Comparison of ENCODE assay signal across 1 cellular context in genomic region chr9:132744881-132745761, GRCh38.
A peak's percentile ranks its signal among the peaks of the same experiment; 100 is the strongest.
TF ChIP-seq lines count a peak whose summit lies in the region.

No MANE protein-coding gene starts in this region.

TF ChIP-seq in HEK293, 187 proteins besides CTCF, POLR2A, EP300 and RAD21 (continued from another document and continues in another):
- TF ChIP-seq, protein P1, sequence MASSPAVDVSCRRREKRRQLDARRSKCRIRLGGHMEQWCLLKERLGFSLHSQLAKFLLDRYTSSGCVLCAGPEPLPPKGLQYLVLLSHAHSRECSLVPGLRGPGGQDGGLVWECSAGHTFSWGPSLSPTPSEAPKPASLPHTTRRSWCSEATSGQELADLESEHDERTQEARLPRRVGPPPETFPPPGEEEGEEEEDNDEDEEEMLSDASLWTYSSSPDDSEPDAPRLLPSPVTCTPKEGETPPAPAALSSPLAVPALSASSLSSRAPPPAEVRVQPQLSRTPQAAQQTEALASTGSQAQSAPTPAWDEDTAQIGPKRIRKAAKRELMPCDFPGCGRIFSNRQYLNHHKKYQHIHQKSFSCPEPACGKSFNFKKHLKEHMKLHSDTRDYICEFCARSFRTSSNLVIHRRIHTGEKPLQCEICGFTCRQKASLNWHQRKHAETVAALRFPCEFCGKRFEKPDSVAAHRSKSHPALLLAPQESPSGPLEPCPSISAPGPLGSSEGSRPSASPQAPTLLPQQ (tag by site-specific recombination; IDR thresholded peaks at IDR 0.05) = peak; percentile 93
- TF ChIP-seq ZNF791 (tag by site-specific recombination; IDR thresholded peaks at IDR 0.05) (no peak), ZBTB17 (tag by site-specific recombination; IDR thresholded peaks at IDR 0.05) (peak; percentile 81), ZNF473 (tag by site-specific recombination; IDR thresholded peaks at IDR 0.05) (no peak), BCL11A (tag by site-specific recombination; IDR thresholded peaks at IDR 0.05; ENCODE audit: low read depth) (peak; percentile 92), ZBTB1 (tag by site-specific recombination; IDR thresholded peaks at IDR 0.05) (0 out of 2 replicates have a peak, but pooled peaks have one; percentile 46), ZSCAN5A (tag by site-specific recombination; IDR thresholded peaks at IDR 0.05) (no peak), ZNF184 (tag by site-specific recombination; IDR thresholded peaks at IDR 0.05) (0 out of 2 replicates have a peak, but pooled peaks have one; percentile 42), ZNF433 (tag by site-specific recombination; IDR thresholded peaks at IDR 0.05; ENCODE audit: low read depth) (no peak), KLF1 (tag by site-specific recombination; IDR thresholded peaks at IDR 0.05) (peak; percentile 97), ZFP37 (tag by site-specific recombination; IDR thresholded peaks at IDR 0.05) (no peak), HOXA7 (CRISPR knock-in tag; IDR thresholded peaks at IDR 0.05; ENCODE audit: borderline replicate concordance) (no peak), PRDM10 (tag by site-specific recombination; IDR thresholded peaks at IDR 0.05) (peak; percentile 60), TCF7L2 (IDR thresholded peaks at IDR 0.05; ENCODE audit: borderline replicate concordance, low read depth, low read length) (peak; percentile 44; the same call in 1 of the 2 replicates), IKZF3 (tag by site-specific recombination; IDR thresholded peaks at IDR 0.05) (peak; percentile 28; the same call in 1 of the 2 replicates), ZNF157 (tag by site-specific recombination; IDR thresholded peaks at IDR 0.05) (no peak), ZNF16 (tag by site-specific recombination; IDR thresholded peaks at IDR 0.05; ENCODE audit: low read depth) (no peak), ZNF529 (tag by site-specific recombination; IDR thresholded peaks at IDR 0.05; ENCODE audit: insufficient replicate concordance) (peak; percentile 68), ZNF600 (tag by site-specific recombination; IDR thresholded peaks at IDR 0.05) (peak; percentile 97), ZNF626 (tag by site-specific recombination; IDR thresholded peaks at IDR 0.05) (no peak), ZNF341 (tag by site-specific recombination; IDR thresholded peaks at IDR 0.05; ENCODE audit: low read depth) (peak; percentile 42; the same call in 1 of the 2 replicates), OSR2 (tag by site-specific recombination; IDR thresholded peaks at IDR 0.05) (peak; percentile 97), ZNF366 (tag by site-specific recombination; conservative IDR thresholded peaks at IDR 0.05) (peak; percentile 93), ZNF239 (tag by site-specific recombination; IDR thresholded peaks at IDR 0.05) (no peak), MYNN (tag by site-specific recombination; IDR thresholded peaks at IDR 0.05; ENCODE audit: borderline replicate concordance) (no peak), WT1 (tag by site-specific recombination; IDR thresholded peaks at IDR 0.05) (peak; percentile 99), TSHZ1 (tag by site-specific recombination; IDR thresholded peaks at IDR 0.05; ENCODE audit: borderline replicate concordance) (peak; percentile 95), REPIN1 (tag by site-specific recombination; IDR thresholded peaks at IDR 0.05; ENCODE audit: low read depth) (no peak), ZNF10 (tag by site-specific recombination; IDR thresholded peaks at IDR 0.05) (peak; percentile 48), ZFHX2 (tag by site-specific recombination; conservative IDR thresholded peaks at IDR 0.05) (no peak), ZNF335 (tag by site-specific recombination; conservative IDR thresholded peaks at IDR 0.05) (peak; percentile 49)
- TF ChIP-seq, protein P2, sequence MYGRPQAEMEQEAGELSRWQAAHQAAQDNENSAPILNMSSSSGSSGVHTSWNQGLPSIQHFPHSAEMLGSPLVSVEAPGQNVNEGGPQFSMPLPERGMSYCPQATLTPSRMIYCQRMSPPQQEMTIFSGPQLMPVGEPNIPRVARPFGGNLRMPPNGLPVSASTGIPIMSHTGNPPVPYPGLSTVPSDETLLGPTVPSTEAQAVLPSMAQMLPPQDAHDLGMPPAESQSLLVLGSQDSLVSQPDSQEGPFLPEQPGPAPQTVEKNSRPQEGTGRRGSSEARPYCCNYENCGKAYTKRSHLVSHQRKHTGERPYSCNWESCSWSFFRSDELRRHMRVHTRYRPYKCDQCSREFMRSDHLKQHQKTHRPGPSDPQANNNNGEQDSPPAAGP (tag by site-specific recombination; IDR thresholded peaks at IDR 0.05) = peak; percentile 96
- TF ChIP-seq, protein P3, sequence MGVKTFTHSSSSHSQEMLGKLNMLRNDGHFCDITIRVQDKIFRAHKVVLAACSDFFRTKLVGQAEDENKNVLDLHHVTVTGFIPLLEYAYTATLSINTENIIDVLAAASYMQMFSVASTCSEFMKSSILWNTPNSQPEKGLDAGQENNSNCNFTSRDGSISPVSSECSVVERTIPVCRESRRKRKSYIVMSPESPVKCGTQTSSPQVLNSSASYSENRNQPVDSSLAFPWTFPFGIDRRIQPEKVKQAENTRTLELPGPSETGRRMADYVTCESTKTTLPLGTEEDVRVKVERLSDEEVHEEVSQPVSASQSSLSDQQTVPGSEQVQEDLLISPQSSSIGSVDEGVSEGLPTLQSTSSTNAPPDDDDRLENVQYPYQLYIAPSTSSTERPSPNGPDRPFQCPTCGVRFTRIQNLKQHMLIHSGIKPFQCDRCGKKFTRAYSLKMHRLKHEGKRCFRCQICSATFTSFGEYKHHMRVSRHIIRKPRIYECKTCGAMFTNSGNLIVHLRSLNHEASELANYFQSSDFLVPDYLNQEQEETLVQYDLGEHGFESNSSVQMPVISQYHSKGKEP (tag by site-specific recombination; IDR thresholded peaks at IDR 0.05) = peak; percentile 96
- TF ChIP-seq, protein P4, sequence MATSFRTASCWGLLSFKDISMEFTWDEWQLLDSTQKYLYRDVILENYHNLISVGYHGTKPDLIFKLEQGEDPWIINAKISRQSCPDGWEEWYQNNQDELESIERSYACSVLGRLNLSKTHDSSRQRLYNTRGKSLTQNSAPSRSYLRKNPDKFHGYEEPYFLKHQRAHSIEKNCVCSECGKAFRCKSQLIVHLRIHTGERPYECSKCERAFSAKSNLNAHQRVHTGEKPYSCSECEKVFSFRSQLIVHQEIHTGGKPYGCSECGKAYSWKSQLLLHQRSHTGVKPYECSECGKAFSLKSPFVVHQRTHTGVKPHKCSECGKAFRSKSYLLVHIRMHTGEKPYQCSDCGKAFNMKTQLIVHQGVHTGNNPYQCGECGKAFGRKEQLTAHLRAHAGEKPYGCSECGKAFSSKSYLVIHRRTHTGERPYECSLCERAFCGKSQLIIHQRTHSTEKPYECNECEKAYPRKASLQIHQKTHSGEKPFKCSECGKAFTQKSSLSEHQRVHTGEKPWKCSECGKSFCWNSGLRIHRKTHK (tag by site-specific recombination; IDR thresholded peaks at IDR 0.05) = no peak
- TF ChIP-seq, protein P5, sequence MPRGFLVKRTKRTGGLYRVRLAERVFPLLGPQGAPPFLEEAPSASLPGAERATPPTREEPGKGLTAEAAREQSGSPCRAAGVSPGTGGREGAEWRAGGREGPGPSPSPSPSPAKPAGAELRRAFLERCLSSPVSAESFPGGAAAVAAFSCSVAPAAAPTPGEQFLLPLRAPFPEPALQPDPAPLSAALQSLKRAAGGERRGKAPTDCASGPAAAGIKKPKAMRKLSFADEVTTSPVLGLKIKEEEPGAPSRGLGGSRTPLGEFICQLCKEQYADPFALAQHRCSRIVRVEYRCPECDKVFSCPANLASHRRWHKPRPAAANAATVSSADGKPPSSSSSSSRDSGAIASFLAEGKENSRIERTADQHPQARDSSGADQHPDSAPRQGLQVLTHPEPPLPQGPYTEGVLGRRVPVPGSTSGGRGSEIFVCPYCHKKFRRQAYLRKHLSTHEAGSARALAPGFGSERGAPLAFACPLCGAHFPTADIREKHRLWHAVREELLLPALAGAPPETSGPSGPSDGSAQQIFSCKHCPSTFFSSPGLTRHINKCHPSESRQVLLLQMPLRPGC (tag by site-specific recombination; IDR thresholded peaks at IDR 0.05) = peak; percentile 93
- TF ChIP-seq, protein P6, sequence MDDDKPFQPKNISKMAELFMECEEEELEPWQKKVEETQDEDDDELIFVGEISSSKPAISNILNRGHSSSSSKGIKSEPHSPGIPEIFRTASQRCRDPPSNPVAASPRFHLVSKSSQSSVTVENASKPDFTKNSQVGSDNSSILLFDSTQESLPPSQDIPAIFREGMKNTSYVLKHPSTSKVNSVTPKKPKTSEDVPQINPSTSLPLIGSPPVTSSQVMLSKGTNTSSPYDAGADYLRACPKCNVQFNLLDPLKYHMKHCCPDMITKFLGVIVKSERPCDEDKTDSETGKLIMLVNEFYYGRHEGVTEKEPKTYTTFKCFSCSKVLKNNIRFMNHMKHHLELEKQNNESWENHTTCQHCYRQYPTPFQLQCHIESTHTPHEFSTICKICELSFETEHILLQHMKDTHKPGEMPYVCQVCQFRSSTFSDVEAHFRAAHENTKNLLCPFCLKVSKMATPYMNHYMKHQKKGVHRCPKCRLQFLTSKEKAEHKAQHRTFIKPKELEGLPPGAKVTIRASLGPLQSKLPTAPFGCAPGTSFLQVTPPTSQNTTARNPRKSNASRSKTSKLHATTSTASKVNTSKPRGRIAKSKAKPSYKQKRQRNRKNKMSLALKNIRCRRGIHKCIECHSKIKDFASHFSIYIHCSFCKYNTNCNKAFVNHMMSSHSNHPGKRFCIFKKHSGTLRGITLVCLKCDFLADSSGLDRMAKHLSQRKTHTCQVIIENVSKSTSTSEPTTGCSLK (tag by site-specific recombination; IDR thresholded peaks at IDR 0.05) = no peak
- TF ChIP-seq, protein P7, sequence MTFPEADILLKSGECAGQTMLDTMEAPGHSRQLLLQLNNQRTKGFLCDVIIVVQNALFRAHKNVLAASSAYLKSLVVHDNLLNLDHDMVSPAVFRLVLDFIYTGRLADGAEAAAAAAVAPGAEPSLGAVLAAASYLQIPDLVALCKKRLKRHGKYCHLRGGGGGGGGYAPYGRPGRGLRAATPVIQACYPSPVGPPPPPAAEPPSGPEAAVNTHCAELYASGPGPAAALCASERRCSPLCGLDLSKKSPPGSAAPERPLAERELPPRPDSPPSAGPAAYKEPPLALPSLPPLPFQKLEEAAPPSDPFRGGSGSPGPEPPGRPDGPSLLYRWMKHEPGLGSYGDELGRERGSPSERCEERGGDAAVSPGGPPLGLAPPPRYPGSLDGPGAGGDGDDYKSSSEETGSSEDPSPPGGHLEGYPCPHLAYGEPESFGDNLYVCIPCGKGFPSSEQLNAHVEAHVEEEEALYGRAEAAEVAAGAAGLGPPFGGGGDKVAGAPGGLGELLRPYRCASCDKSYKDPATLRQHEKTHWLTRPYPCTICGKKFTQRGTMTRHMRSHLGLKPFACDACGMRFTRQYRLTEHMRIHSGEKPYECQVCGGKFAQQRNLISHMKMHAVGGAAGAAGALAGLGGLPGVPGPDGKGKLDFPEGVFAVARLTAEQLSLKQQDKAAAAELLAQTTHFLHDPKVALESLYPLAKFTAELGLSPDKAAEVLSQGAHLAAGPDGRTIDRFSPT (tag by site-specific recombination; IDR thresholded peaks at IDR 0.05) = no peak
